8 cellular contexts compared by ENCODE assay signal in the genomic region with DNA sequence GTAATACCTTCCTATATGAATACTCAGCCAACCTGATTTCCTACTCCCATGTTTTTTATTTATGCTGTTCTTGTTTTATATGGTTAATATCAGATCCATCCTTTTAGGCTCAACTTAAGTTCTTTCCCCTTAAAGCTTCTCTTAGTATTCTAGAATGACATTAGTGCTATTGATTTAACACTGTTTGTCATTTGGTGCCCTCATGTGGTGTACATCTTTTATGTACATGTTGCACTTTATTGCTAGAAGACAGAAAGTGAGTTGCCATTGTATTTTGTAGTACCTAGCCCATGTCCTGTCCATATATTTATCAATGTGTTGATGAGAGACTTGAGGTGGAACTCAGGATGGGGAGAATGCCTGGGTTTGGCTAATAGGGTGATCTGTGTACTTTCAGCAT. TPM values are rescaled to one million over a fixed set of nuclear protein-coding genes. Genes with fewer than 3 reads are reported as not detected.
DNase-seq lines count a peak whose midpoint lies in the region; ATAC-seq and TF ChIP-seq lines count a peak whose summit lies in the region.

No MANE protein-coding gene starts in this region.

- TF ChIP-seq POLR2A in upper lobe of left lung (IDR thresholded peaks at IDR 0.05), result no peak

- H3K9me3 ChIP-seq in AG04450 (ENCODE audit: control insufficient read depth, insufficient read depth, low read length) (peaks cover 4% of the 10 kb centered on the region; the same call in 1 of the 2 replicates), upper lobe of left lung (no peaks in the 10 kb centered on the region)

- CTCF ChIA-PET in AG04450 (lab: Charles Lee), result interaction anchor here (0.6 to 4.0 kb wide), 9 partner anchors 48 to 282 kb away, joined by 3 to 42 read pairs (median 3); a partner anchor contains a TSS

- TF ChIP-seq CTCF in AG04450 (IDR thresholded peaks at IDR 0.05; ENCODE audit: low read depth, low read length), result 0 out of 2 replicates have a peak, but pooled peaks have one; percentile 31
- TF ChIP-seq CTCF in GM06990 (IDR thresholded peaks at IDR 0.05; ENCODE audit: insufficient read depth, low read length, poor library complexity, severe bottlenecking), result peak; percentile 27
- peak; percentile 36 for TF ChIP-seq CTCF in fibroblast of pulmonary artery (IDR thresholded peaks at IDR 0.05; ENCODE audit: low read length, missing control alignments)
- peak in 2 of 6 experiments; percentile 25 to 26 for TF ChIP-seq CTCF in upper lobe of left lung (IDR thresholded peaks at IDR 0.05)

- H3K36me3 ChIP-seq in GM06990 (ENCODE audit: control insufficient read depth, insufficient read depth, low read length) (peaks cover 30% of the 10 kb centered on the region), upper lobe of left lung (peaks cover 4 to 28% (median 13%) of the 10 kb centered on the region in 4 donors)

- TF ChIP-seq EP300 in upper lobe of left lung (IDR thresholded peaks at IDR 0.05), result no peak

- ATAC-seq in upper lobe of left lung (ENCODE audit: low FRiP score in 2 of 2), result no peak

- no peaks in the 10 kb centered on the region for H3K27me3 ChIP-seq in AG04450 (ENCODE audit: control insufficient read depth, insufficient read depth, low read length)
- H3K27me3 ChIP-seq in GM06990 (replicated peaks; ENCODE audit: control insufficient read depth, insufficient read depth, low read length), result no peaks in the 10 kb centered on the region
- no peaks in the 10 kb centered on the region for H3K27me3 ChIP-seq in upper lobe of left lung

- H3K4me3 ChIP-seq in AG04450 (ENCODE audit: low read depth, low read length), result no peak overlapping the region
- no peak overlapping the region for H3K4me3 ChIP-seq in GM06990 (replicated peaks; ENCODE audit: low read depth, low read length)
- no peak overlapping the region for H3K4me3 ChIP-seq in fibroblast of pulmonary artery (replicated peaks; ENCODE audit: low read depth, low read length)
- H3K4me3 ChIP-seq in upper lobe of left lung, result no peak overlapping the region

- peak overlapping the region; percentile 1 for H3K27ac ChIP-seq in AG04450 (ENCODE audit: low read depth, low read length)
- H3K27ac ChIP-seq in upper lobe of left lung, result no peak overlapping the region

- POLR2A ChIA-PET in AG04450 (lab: Yijun Ruan, JAX), result interaction anchor here (0.7 to 0.8 kb wide), 3 partner anchors 23 to 92 kb away, joined by 3 read pairs; a partner anchor contains a TSS

- DNase-seq in AG04450 (ENCODE audit: low read depth, low spot score) (no peak), GM06990 (ENCODE audit: extremely low read depth, insufficient read length) (no peak), RPMI7951 (ENCODE audit: low read depth) (peak; percentile 66), fibroblast of pulmonary artery (ENCODE audit: low read depth) (peak; percentile 72), T-helper 9 cell (no peak), D341Med (ENCODE audit: low spot score) (no peak), iPS-NIHi7 (ENCODE audit: extremely low spot score) (no peak), upper lobe of left lung (no peak)

- peaks cover 22 to 35% (median 26%) of the 10 kb centered on the region in 4 donors for H3K4me1 ChIP-seq in upper lobe of left lung

RNA-seq across cellular contexts. Expression of a gene that starts 2.5 kb away (rescaled TPM):
- polyA plus RNA-seq in AG04450 (2011; rRNA removed), result 20.2 and 22.4 TPM in 2 replicates
- 20.1 and 27.3 TPM in 2 replicates for polyA minus RNA-seq in AG04450 (2011; rRNA and poly(A)+ RNA removed)
- 70.3 and 71.4 TPM in 2 replicates for total RNA-seq in RPMI7951 (2014; rRNA removed; shearing (Covaris generic))
- 10 to 100 TPM; 11.8 to 36.9 (median 27.2) TPM for total RNA-seq in upper lobe of left lung

RNA-seq across cellular contexts. Expression of a gene that starts 2.7 kb away (rescaled TPM):
- 51.9 and 64.4 TPM in 2 replicates for polyA plus RNA-seq in AG04450 (2011; rRNA removed)
- polyA minus RNA-seq in AG04450 (2011; rRNA and poly(A)+ RNA removed), result 46.1 and 58.0 TPM in 2 replicates
- 132 and 144 TPM in 2 replicates for total RNA-seq in RPMI7951 (2014; rRNA removed; shearing (Covaris generic))
- total RNA-seq in upper lobe of left lung, result 100 to 1,000 TPM in 4 of 6 donors, 10 to 100 TPM in 2; 93.4 to 337 (median 125) TPM

RNA-seq across cellular contexts. Expression of a gene that starts 6.2 kb away (rescaled TPM):
- 0.02 TPM in 1 of 2 replicates, not detected in the other for polyA plus RNA-seq in AG04450 (2011; rRNA removed)
- 0.18 TPM in 1 of 2 replicates, not detected in the other for polyA minus RNA-seq in AG04450 (2011; rRNA and poly(A)+ RNA removed)
- 0.20 and 0.36 TPM in 2 replicates for total RNA-seq in RPMI7951 (2014; rRNA removed; shearing (Covaris generic))
- total RNA-seq in upper lobe of left lung, result under 1 TPM in 3 of 6 donors, not detected in 3; 0.26 to 0.37 (median 0.33) TPM

RNA-seq across cellular contexts. Expression of a gene that starts 18.0 kb away (rescaled TPM):
- not detected in 2 replicates for polyA plus RNA-seq in AG04450 (2011; rRNA removed)
- 0.14 TPM in 1 of 2 replicates, not detected in the other for polyA minus RNA-seq in AG04450 (2011; rRNA and poly(A)+ RNA removed)
- total RNA-seq in RPMI7951 (2014; rRNA removed; shearing (Covaris generic)), result 4.2 and 5.5 TPM in 2 replicates
- 1 to 10 TPM in 1 of 6 donors, under 1 TPM in 1, not detected in 4; 0.26 to 2.6 TPM for total RNA-seq in upper lobe of left lung

RNA-seq across cellular contexts. Expression of a gene that starts 21.5 kb away (rescaled TPM):
- 41.1 and 46.2 TPM in 2 replicates for polyA plus RNA-seq in AG04450 (2011; rRNA removed)
- 31.0 and 43.9 TPM in 2 replicates for polyA minus RNA-seq in AG04450 (2011; rRNA and poly(A)+ RNA removed)
- total RNA-seq in RPMI7951 (2014; rRNA removed; shearing (Covaris generic)), result 93.6 and 108 TPM in 2 replicates
- total RNA-seq in upper lobe of left lung, result 10 to 100 TPM in 3 of 6 donors, 1 to 10 TPM in 3; 3.6 to 28.3 (median 10.3) TPM

Comparison
In these comparisons a context has a peak if more than half of its experiments do, and no peak if none do; other contexts are left out.
1. DNase-seq: peak in RPMI7951 (single experiment) and fibroblast of pulmonary artery (single experiment); none in AG04450 (single experiment), GM06990 (single experiment), T-helper 9 cell (single experiment), D341Med (single experiment), iPS-NIHi7 (single experiment) and upper lobe of left lung (0 of 2).